ENCODE assay signal across 8 cellular contexts in the genomic region with DNA sequence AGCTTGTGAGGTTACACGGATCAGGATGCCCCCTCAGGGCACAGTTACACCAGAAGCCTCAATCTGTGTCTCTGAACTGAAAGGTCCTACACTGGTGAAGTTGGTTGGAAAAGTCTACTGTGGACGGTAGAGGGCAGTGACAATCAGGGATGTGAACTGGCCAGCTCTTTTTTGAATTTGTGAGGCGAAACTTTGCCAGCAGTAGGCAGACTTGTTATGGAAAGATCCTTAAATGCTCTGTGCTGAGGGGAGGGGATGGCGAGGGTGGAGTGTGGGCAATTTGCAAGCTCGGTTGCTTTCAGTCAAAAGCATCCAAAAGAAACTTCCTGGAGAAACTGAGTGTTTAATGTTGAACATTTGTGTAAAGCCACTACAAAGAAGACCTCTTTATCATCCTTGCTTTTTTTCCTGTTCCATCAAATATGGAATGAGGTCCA.
DNase-seq lines count a peak whose midpoint lies in the region; ATAC-seq and TF ChIP-seq lines count a peak whose summit lies in the region.

No MANE protein-coding gene starts in this region.

- no peaks in the 10 kb centered on the region for H3K4me1 Mint-ChIP-seq in activated T-cell treated with anti-CD3 and anti-CD28 coated beads, Interleukin-2, amount 50 U/mL, for 72 hours (ENCODE audit: low read depth)
- H3K4me1 Mint-ChIP-seq in activated T-cell treated with anti-CD3 and anti-CD28 coated beads, Interleukin-2, amount 50 U/mL, for 24 hours (ENCODE audit: low read depth) = no peaks in the 10 kb centered on the region

- no peak overlapping the region for H3K4me3 Mint-ChIP-seq in activated T-cell treated with anti-CD3 and anti-CD28 coated beads, Interleukin-2, amount 50 U/mL, for 72 hours
- H3K4me3 Mint-ChIP-seq in activated T-cell treated with anti-CD3 and anti-CD28 coated beads, Interleukin-2, amount 50 U/mL, for 24 hours = no peak overlapping the region

- no peak overlapping the region for H3K27ac Mint-ChIP-seq in activated T-cell treated with anti-CD3 and anti-CD28 coated beads, Interleukin-2, amount 50 U/mL, for 72 hours
- no peak overlapping the region for H3K27ac Mint-ChIP-seq in activated T-cell treated with anti-CD3 and anti-CD28 coated beads, Interleukin-2, amount 50 U/mL, for 24 hours

- no peak for TF ChIP-seq POLR2A in esophagus muscularis mucosa (IDR thresholded peaks at IDR 0.05; ENCODE audit: low read depth)

- H3K4me1 ChIP-seq in MM.1S (ENCODE audit: low read length) (no peaks in the 10 kb centered on the region), esophagus muscularis mucosa (peaks cover 0 to 12% (median 8%) of the 10 kb centered on the region in 4 donors)

- peak; percentile 18 to 20 for DNase-seq in activated T-cell treated with anti-CD3 and anti-CD28 coated beads, Interleukin-2, amount 50 U/mL, for 72 hours
- DNase-seq in activated T-cell treated with anti-CD3 and anti-CD28 coated beads, Interleukin-2, amount 50 U/mL, for 24 hours = no peak
- peak; percentile 52 for DNase-seq in MM.1S
- DNase-seq in SW480 (ENCODE audit: low spot score) = peak; percentile 65
- DNase-seq in esophagus muscularis mucosa (ENCODE audit: extremely low spot score) = no peak
- peak; percentile 64 for DNase-seq in middle frontal gyrus (ENCODE audit: extremely low spot score, low spot score)

- TF ChIP-seq CTCF in MM.1S (IDR thresholded peaks at IDR 0.05; ENCODE audit: low read length) (peak; percentile 61), esophagus muscularis mucosa (IDR thresholded peaks at IDR 0.05) (peak; percentile 62 to 73 (median 62))

- H3K4me3 ChIP-seq in MM.1S (ENCODE audit: low read length) (no peak overlapping the region), esophagus muscularis mucosa (no peak overlapping the region)

- H3K4me2 ChIP-seq in MM.1S (ENCODE audit: low read depth, low read length) = no peak overlapping the region

- no peak overlapping the region for H2AFZ ChIP-seq in MM.1S (ENCODE audit: low read length)

- no peaks in the 10 kb centered on the region for H3F3A ChIP-seq in MM.1S (ENCODE audit: insufficient read depth, low read length)

- H3K36me3 Mint-ChIP-seq in activated T-cell treated with anti-CD3 and anti-CD28 coated beads, Interleukin-2, amount 50 U/mL, for 72 hours (ENCODE audit: insufficient read depth in 2 of 2) = no peaks in the 10 kb centered on the region
- H3K36me3 Mint-ChIP-seq in activated T-cell treated with anti-CD3 and anti-CD28 coated beads, Interleukin-2, amount 50 U/mL, for 24 hours (ENCODE audit: low read depth) = no peaks in the 10 kb centered on the region

- no peaks in the 10 kb centered on the region for H4K20me1 ChIP-seq in MM.1S (ENCODE audit: insufficient read depth, low read length)

- no peaks in the 10 kb centered on the region for H3K9me3 Mint-ChIP-seq in activated T-cell treated with anti-CD3 and anti-CD28 coated beads, Interleukin-2, amount 50 U/mL, for 72 hours
- no peaks in the 10 kb centered on the region for H3K9me3 Mint-ChIP-seq in activated T-cell treated with anti-CD3 and anti-CD28 coated beads, Interleukin-2, amount 50 U/mL, for 24 hours

- H3K79me2 ChIP-seq in MM.1S (ENCODE audit: low read length) = no peaks in the 10 kb centered on the region

- H3K36me3 ChIP-seq in MM.1S (replicated peaks; ENCODE audit: insufficient read depth, low read length) (no peaks in the 10 kb centered on the region), esophagus muscularis mucosa (peaks cover 0 to 21% (median 8%) of the 10 kb centered on the region in 4 donors)

- H3K9me3 ChIP-seq in MM.1S (replicated peaks; ENCODE audit: insufficient read depth, low read length) = no peaks in the 10 kb centered on the region
- H3K9me3 ChIP-seq in esophagus muscularis mucosa = no peaks in the 10 kb centered on the region

- TF ChIP-seq EP300 in esophagus muscularis mucosa (IDR thresholded peaks at IDR 0.05) = no peak

- H3K9me2 ChIP-seq in MM.1S (replicated peaks; ENCODE audit: insufficient read depth, low read length) = no peaks in the 10 kb centered on the region

- peaks cover 33% of the 10 kb centered on the region for H3K27me3 Mint-ChIP-seq in activated T-cell treated with anti-CD3 and anti-CD28 coated beads, Interleukin-2, amount 50 U/mL, for 72 hours (ENCODE audit: low read depth)
- peaks cover 41% of the 10 kb centered on the region for H3K27me3 Mint-ChIP-seq in activated T-cell treated with anti-CD3 and anti-CD28 coated beads, Interleukin-2, amount 50 U/mL, for 24 hours

- no peak overlapping the region for H3K9ac ChIP-seq in MM.1S (ENCODE audit: low read length)

- WGBS in esophagus muscularis mucosa = 4% methylated on average over 5 of the region's 5 CpGs

- H3K27ac ChIP-seq in MM.1S (ENCODE audit: low read length) (no peak overlapping the region), esophagus muscularis mucosa (replicated peaks in 1 of 4) (no peak overlapping the region)

- peak; percentile 43 to 54 for ATAC-seq in activated T-cell treated with anti-CD3 and anti-CD28 coated beads, Interleukin-2, amount 50 U/mL, for 72 hours (replicated peaks in 1 of 2)
- ATAC-seq in HG03571 (IDR thresholded peaks at IDR 0.05; ENCODE audit: unreplicated experiment) (no peak), HG02642 (IDR thresholded peaks at IDR 0.05; ENCODE audit: poor library complexity, unreplicated experiment) (no peak)

- H3K27me3 ChIP-seq in MM.1S (replicated peaks; ENCODE audit: insufficient read depth, low read length) (no peaks in the 10 kb centered on the region), esophagus muscularis mucosa (no peaks in the 10 kb centered on the region)

- intact Hi-C loops in esophagus muscularis mucosa (cut with DNase I) = loop anchor here (2.0 to 5.0 kb wide), 3 partner anchors 111 to 405 kb away; partner anchors contain the start of gene CEMIP

Comparison
In these comparisons a context has a peak if more than half of its experiments do, and no peak if none do; other contexts are left out.
1. DNase-seq: peak in activated T-cell treated with anti-CD3 and anti-CD28 coated beads, Interleukin-2, amount 50 U/mL, for 72 hours (2 of 2), MM.1S (single experiment), SW480 (single experiment) and middle frontal gyrus (single experiment); none in activated T-cell treated with anti-CD3 and anti-CD28 coated beads, Interleukin-2, amount 50 U/mL, for 24 hours (single experiment) and esophagus muscularis mucosa (single experiment).
2. ATAC-seq: peak in activated T-cell treated with anti-CD3 and anti-CD28 coated beads, Interleukin-2, amount 50 U/mL, for 72 hours (2 of 2); none in HG03571 (single experiment) and HG02642 (single experiment).